ENCODE assay signal across 12 cellular contexts in the genomic region with DNA sequence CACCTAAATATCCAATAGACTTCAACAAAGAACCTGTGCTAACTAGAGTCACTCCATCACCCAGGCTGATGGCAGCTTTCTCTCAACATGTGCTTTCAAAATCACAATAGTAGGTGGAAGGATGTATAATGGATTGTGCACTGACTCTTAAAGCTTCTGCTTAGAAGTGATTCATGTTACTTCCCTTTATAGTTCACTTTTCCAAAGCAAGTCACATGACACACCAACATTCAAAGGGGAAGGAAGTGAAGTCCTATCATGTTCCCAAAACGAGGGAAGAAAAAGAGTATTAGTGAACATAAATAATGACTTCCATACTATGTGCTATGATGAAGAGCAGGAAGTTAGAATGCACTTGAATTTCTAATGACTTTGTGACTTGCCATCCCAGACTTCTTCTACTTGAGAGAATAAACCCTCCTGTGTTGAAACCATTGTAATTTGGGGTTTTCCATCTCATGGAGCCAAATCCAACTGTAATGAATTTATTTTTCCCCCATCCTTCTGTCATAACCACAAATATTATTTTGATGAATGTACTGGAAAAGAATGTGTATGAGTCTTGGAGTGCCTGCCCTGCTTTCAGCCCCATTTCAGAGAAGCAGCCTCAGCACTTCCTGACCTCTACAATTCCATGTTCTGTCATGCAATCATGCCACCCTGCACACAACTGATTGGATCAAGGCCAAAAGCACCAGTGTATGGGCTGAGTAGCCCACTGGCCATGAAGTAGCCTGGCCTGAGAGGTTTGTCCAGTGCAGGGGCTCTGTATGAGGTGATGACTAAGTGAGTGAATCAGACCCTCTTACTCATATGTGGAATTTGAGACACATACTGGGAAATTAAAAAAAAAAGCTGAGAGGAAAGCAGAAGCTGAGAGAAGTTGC.
A peak's percentile ranks its signal among the peaks of the same experiment; 100 is the strongest.
DNase-seq lines count a peak whose midpoint lies in the region; ATAC-seq and TF ChIP-seq lines count a peak whose summit lies in the region.
"Had no signal": no experiment of that assay in that cellular context is flagged by ENCODE, and none has a peak within 500 bp of the region (broad histone marks: within the 10 kb centered on the region; RNA-seq: fewer than 3 reads in every experiment).

No MANE protein-coding gene starts in this region.

- no peaks in the 10 kb centered on the region for H3K9me3 ChIP-seq in RWPE2 (ENCODE audit: severe bottlenecking)
- H3K9me3 ChIP-seq in WERI-Rb-1 (ENCODE audit: severe bottlenecking), result no peaks in the 10 kb centered on the region
- H3K9me3 ChIP-seq: BE2C had no signal

- CTCF ChIA-PET in activated naive CD4-positive, alpha-beta T cell treated with anti-CD3 and anti-CD28 coated beads for 36 hours (lab: Charles Lee), result interaction anchor here (0.5 kb wide), 1 partner anchor 104 kb away, joined by 3 read pairs; no protein-coding TSS in a partner anchor

- no peaks in the 10 kb centered on the region for H3K27me3 Mint-ChIP-seq in activated naive CD4-positive, alpha-beta T cell treated with anti-CD3 and anti-CD28 coated beads for 36 hours (ENCODE audit: low read depth)
- no peaks in the 10 kb centered on the region for H3K27me3 Mint-ChIP-seq in stimulated activated naive B cell treated with anti-CD40 and anti-IgM and Interleukin-4, amounts not matched to agents 10 μg/mL and 1 μg/mL and 100 μg/mL, for 72 hours

- intact Hi-C loops in activated naive CD4-positive, alpha-beta T cell treated with anti-CD3 and anti-CD28 coated beads for 36 hours (cut with micrococcal nuclease), result no loop called here

- DNase-seq in activated naive CD4-positive, alpha-beta T cell treated with anti-CD3 and anti-CD28 coated beads, Interleukin-2, amount 50 U/mL, for 72 hours (ENCODE audit: low spot score in 2 of 2), result no peak
- no peak for DNase-seq in activated naive CD4-positive, alpha-beta T cell treated with anti-CD3 and anti-CD28 coated beads for 36 hours
- DNase-seq in RWPE2 (ENCODE audit: low spot score), result peak; percentile 95
- DNase-seq in fibroblast of pulmonary artery (ENCODE audit: low read depth), result peak; percentile 88
- DNase-seq in stimulated activated naive B cell treated with anti-CD40 and anti-IgM and Interleukin-4, amounts not matched to agents 10 μg/mL and 1 μg/mL and 100 μg/mL, for 72 hours, result no peak
- DNase-seq in WERI-Rb-1, result no peak
- DNase-seq in NCI-H128 (lab: John Stamatoyannopoulos, UW; ENCODE audit: unreplicated experiment), result no peak
- DNase-seq in COR-L47 (lab: John Stamatoyannopoulos, UW), result no peak
- DNase-seq: BE2C; NCI-H1048; SIG-M5; stimulated activated CD4-positive, alpha-beta T cell treated with anti-CD3 and anti-CD28 coated beads, Interleukin-1b, Interleukin-23, amount 100 ng/mL, for 48 hours had no signal

- peaks cover 0 to 23% of the 10 kb centered on the region in 2 donors for H3K36me3 Mint-ChIP-seq in activated naive CD4-positive, alpha-beta T cell treated with anti-CD3 and anti-CD28 coated beads, Interleukin-2, amount 50 U/mL, for 72 hours
- no peaks in the 10 kb centered on the region for H3K36me3 Mint-ChIP-seq in activated naive CD4-positive, alpha-beta T cell treated with anti-CD3 and anti-CD28 coated beads for 36 hours (ENCODE audit: low read depth)
- H3K36me3 Mint-ChIP-seq in stimulated activated naive B cell treated with anti-CD40 and anti-IgM and Interleukin-4, amounts not matched to agents 10 μg/mL and 1 μg/mL and 100 μg/mL, for 72 hours, result peaks cover 5 to 7% of the 10 kb centered on the region in 2 donors

- H3K36me3 ChIP-seq in RWPE2 (ENCODE audit: low read depth) (no peaks in the 10 kb centered on the region), WERI-Rb-1 (no peaks in the 10 kb centered on the region)
- H3K36me3 ChIP-seq: BE2C had no signal

- H3K4me3 ChIP-seq in RWPE2 (ENCODE audit: severe bottlenecking) (no peak overlapping the region), fibroblast of pulmonary artery (replicated peaks; ENCODE audit: low read depth, low read length) (no peak overlapping the region), WERI-Rb-1 (ENCODE audit: low read depth, low read length) (no peak overlapping the region)

- H3K4me1 ChIP-seq in RWPE2 (ENCODE audit: insufficient read depth, poor library complexity, severe bottlenecking), result peaks cover 60% of the 10 kb centered on the region

- TF ChIP-seq CTCF in RWPE2 (IDR thresholded peaks at IDR 0.05; ENCODE audit: poor library complexity, severe bottlenecking), result no peak
- TF ChIP-seq CTCF in fibroblast of pulmonary artery (IDR thresholded peaks at IDR 0.05; ENCODE audit: low read length, missing control alignments), result no peak
- TF ChIP-seq CTCF in WERI-Rb-1 (IDR thresholded peaks at IDR 0.05; ENCODE audit: low read depth, low read length), result no peak

- H3K27ac Mint-ChIP-seq in activated naive CD4-positive, alpha-beta T cell treated with anti-CD3 and anti-CD28 coated beads, Interleukin-2, amount 50 U/mL, for 72 hours, result peak overlapping the region in 1 of 2 donors; percentile 56
- no peak overlapping the region for H3K27ac Mint-ChIP-seq in activated naive CD4-positive, alpha-beta T cell treated with anti-CD3 and anti-CD28 coated beads for 36 hours
- no peak overlapping the region for H3K27ac Mint-ChIP-seq in stimulated activated naive B cell treated with anti-CD40 and anti-IgM and Interleukin-4, amounts not matched to agents 10 μg/mL and 1 μg/mL and 100 μg/mL, for 72 hours

- no peak overlapping the region for H3K4me3 Mint-ChIP-seq in activated naive CD4-positive, alpha-beta T cell treated with anti-CD3 and anti-CD28 coated beads for 36 hours
- no peak overlapping the region for H3K4me3 Mint-ChIP-seq in stimulated activated naive B cell treated with anti-CD40 and anti-IgM and Interleukin-4, amounts not matched to agents 10 μg/mL and 1 μg/mL and 100 μg/mL, for 72 hours

- H3K27ac ChIP-seq in RWPE2 (ENCODE audit: poor library complexity, severe bottlenecking) (peak overlapping the region; percentile 96), WERI-Rb-1 (no peak overlapping the region)

- H3K27me3 ChIP-seq in RWPE2 (ENCODE audit: insufficient read depth, poor library complexity, severe bottlenecking), result no peaks in the 10 kb centered on the region
- no peaks in the 10 kb centered on the region for H3K27me3 ChIP-seq in WERI-Rb-1 (ENCODE audit: insufficient read depth, low read depth, severe bottlenecking)
- H3K27me3 ChIP-seq: BE2C had no signal

- H3K4me1 Mint-ChIP-seq in activated naive CD4-positive, alpha-beta T cell treated with anti-CD3 and anti-CD28 coated beads for 36 hours (ENCODE audit: low read depth), result no peaks in the 10 kb centered on the region
- H3K4me1 Mint-ChIP-seq in stimulated activated naive B cell treated with anti-CD40 and anti-IgM and Interleukin-4, amounts not matched to agents 10 μg/mL and 1 μg/mL and 100 μg/mL, for 72 hours, result peaks cover 0 to 5% of the 10 kb centered on the region in 2 donors

- ATAC-seq in activated naive CD4-positive, alpha-beta T cell treated with anti-CD3 and anti-CD28 coated beads, Interleukin-2, amount 50 U/mL, for 72 hours, result peak; percentile 71 to 83
- ATAC-seq in RWPE2 (ENCODE audit: low read depth), result peak; percentile 82
- peak; percentile 33 to 48 for ATAC-seq in stimulated activated naive B cell treated with anti-CD40 and anti-IgM and Interleukin-4, amounts not matched to agents 10 μg/mL and 1 μg/mL and 100 μg/mL, for 72 hours (replicated peaks)

- H3K9me3 Mint-ChIP-seq in activated naive CD4-positive, alpha-beta T cell treated with anti-CD3 and anti-CD28 coated beads, Interleukin-2, amount 50 U/mL, for 72 hours, result peaks cover 9 to 25% of the 10 kb centered on the region in 2 donors
- peaks cover 21% of the 10 kb centered on the region for H3K9me3 Mint-ChIP-seq in activated naive CD4-positive, alpha-beta T cell treated with anti-CD3 and anti-CD28 coated beads for 36 hours
- peaks cover 10 to 16% of the 10 kb centered on the region in 2 donors for H3K9me3 Mint-ChIP-seq in stimulated activated naive B cell treated with anti-CD40 and anti-IgM and Interleukin-4, amounts not matched to agents 10 μg/mL and 1 μg/mL and 100 μg/mL, for 72 hours

Comparison
In these comparisons a context has a peak if more than half of its experiments do, and no peak if none do; other contexts are left out.
1. DNase-seq: peak in RWPE2 (single experiment) and fibroblast of pulmonary artery (single experiment); none in activated naive CD4-positive, alpha-beta T cell treated with anti-CD3 and anti-CD28 coated beads, Interleukin-2, amount 50 U/mL, for 72 hours (0 of 2), activated naive CD4-positive, alpha-beta T cell treated with anti-CD3 and anti-CD28 coated beads for 36 hours (single experiment), stimulated activated naive B cell treated with anti-CD40 and anti-IgM and Interleukin-4, amounts not matched to agents 10 μg/mL and 1 μg/mL and 100 μg/mL, for 72 hours (single experiment), WERI-Rb-1 (single experiment), NCI-H128 (single experiment) and COR-L47 (single experiment).
2. Peak in every context shown above with its lines, with median percentiles within 50 percentile points of each other: ATAC-seq.